29 cellular contexts compared by ENCODE assay signal in the genomic region with DNA sequence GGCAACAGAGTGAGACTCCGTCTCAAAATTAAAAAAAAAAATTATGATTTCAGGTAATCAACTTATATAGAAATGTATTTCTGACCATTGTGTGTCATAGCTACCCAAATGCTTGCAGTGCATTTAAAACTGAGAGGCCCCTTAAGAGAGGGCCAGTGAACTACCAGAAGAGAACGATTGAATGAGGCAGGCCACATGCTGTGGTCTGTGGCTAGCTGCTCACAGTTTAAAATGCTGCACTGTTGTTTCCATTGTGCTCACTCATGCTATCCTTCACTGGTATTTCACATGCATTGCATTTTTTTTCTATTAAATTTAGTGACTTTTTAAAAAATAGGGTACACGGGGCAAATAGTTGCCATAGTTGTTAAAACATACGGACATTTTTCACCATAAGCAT. TPM values are rescaled to one million over a fixed set of nuclear protein-coding genes. Genes with fewer than 3 reads are reported as not detected.
DNase-seq lines count a peak whose midpoint lies in the region; ATAC-seq, FAIRE-seq and TF ChIP-seq lines count a peak whose summit lies in the region.
"Had no signal": no experiment of that assay in that cellular context is flagged by ENCODE, and none has a peak within 500 bp of the region (broad histone marks: within the 10 kb centered on the region; RNA-seq: fewer than 3 reads in every experiment).

No MANE protein-coding gene starts in this region.

- peaks cover 30% of the 10 kb centered on the region for H3K36me3 Mint-ChIP-seq in MCF 10A (ENCODE audit: insufficient read depth, unreplicated experiment)
- H3K36me3 Mint-ChIP-seq in stimulated activated naive B cell treated with anti-CD40 and anti-IgM and Interleukin-4, amounts not matched to agents 10 μg/mL and 1 μg/mL and 100 μg/mL, for 72 hours: peaks cover 26 to 43% of the 10 kb centered on the region in 2 donors

- no peaks in the 10 kb centered on the region for H3K27me3 Mint-ChIP-seq in MCF 10A (ENCODE audit: insufficient read depth, unreplicated experiment)
- no peaks in the 10 kb centered on the region for H3K27me3 Mint-ChIP-seq in stimulated activated naive B cell treated with anti-CD40 and anti-IgM and Interleukin-4, amounts not matched to agents 10 μg/mL and 1 μg/mL and 100 μg/mL, for 72 hours

- peak overlapping the region; percentile 13 for H3K27ac Mint-ChIP-seq in MCF 10A (ENCODE audit: low read depth, unreplicated experiment)
- H3K27ac Mint-ChIP-seq in stimulated activated naive B cell treated with anti-CD40 and anti-IgM and Interleukin-4, amounts not matched to agents 10 μg/mL and 1 μg/mL and 100 μg/mL, for 72 hours: no peak overlapping the region

- H2AFZ ChIP-seq in mammary epithelial cell (ENCODE audit: low read depth, low read length): no peak overlapping the region

- CTCF ChIA-PET in MCF 10A (lab: Yijun Ruan, JAX): interaction anchor here (0.7 to 7.3 kb wide), 8 partner anchors 9 to 1648 kb away, joined by 3 to 173 read pairs (median 6); partner anchors contain the start of gene EXO1
- CTCF ChIA-PET in mammary epithelial cell (lab: Charles Lee; ENCODE audit: low non-redundant PET): no interaction called here

- peak; percentile 92 for FAIRE-seq in RCC 7860 (lab: Jason Lieb, UNC)
- FAIRE-seq: D721Med had no signal

- in situ Hi-C loops in mammary epithelial cell (cut with MboI; ENCODE audit: low sequenced_read_pairs in 2 of 2): loop anchor here in 1 of 2 donors (5.0 to 10.0 kb wide), 2 partner anchors 79 to 223 kb away; partner anchors contain the start of gene KMO
- in situ Hi-C loops in astrocyte of the spinal cord (cut with HindIII; ENCODE audit: low sequenced_read_pairs): no loop called here

- DNase-seq in MCF 10A (ENCODE audit: unreplicated experiment) (no peak), mammary epithelial cell (no peak), RCC 7860 (ENCODE audit: low spot score) (peak; percentile 61), astrocyte of the spinal cord (ENCODE audit: low read depth, low spot score) (peak; percentile 64), NCI-H82 treated with DMSO at 0.1 percent for 48 hours (lab: John Stamatoyannopoulos, UW; ENCODE audit: unreplicated experiment) (no peak), NCI-H2171 (lab: John Stamatoyannopoulos, UW) (no peak), iPS-NIHi11 (ENCODE audit: low spot score) (no peak)
- DNase-seq in stimulated activated naive B cell treated with anti-CD40 and anti-IgM and Interleukin-4, amounts not matched to agents 10 μg/mL and 1 μg/mL and 100 μg/mL, for 72 hours: no peak
- DNase-seq: activated naive CD4-positive, alpha-beta T cell treated with anti-CD3 and anti-CD28 coated beads, Interleukin-2, amount 50 U/mL, for 16 hours; effector CD8-positive, alpha-beta T cell; EL; H7; heart right ventricle; Kasumi-1; left colon; mesendoderm; NCI-H1092 treated with DMSO at 0.1 percent for 48 hours; NCI-H1930; NCI-H226; NCI-H774; SHP77; stimulated activated naive CD4-positive, alpha-beta T cell treated with Interleukin-2 at 50 U/mL for 16 hours; T-helper 9 cell had no signal

- intact Hi-C loops in MCF 10A (cut with micrococcal nuclease): loop anchor here (5.0 kb wide), 1 partner anchor 403 kb away; no protein-coding TSS in a partner anchor
- intact Hi-C loops in mammary epithelial cell (cut with micrococcal nuclease): loop anchor here (5.0 kb wide), 1 partner anchor 383 kb away; the partner anchor contains the start of gene MAP1LC3C

- H3K4me2 ChIP-seq in mammary epithelial cell (ENCODE audit: insufficient read depth, low read depth, low read length): no peak overlapping the region

- H3K79me2 ChIP-seq in mammary epithelial cell (ENCODE audit: insufficient read depth, low read length): no peaks in the 10 kb centered on the region

- WGBS in mammary epithelial cell (ENCODE audit: low coverage, missing lambda C conversion rate): 89% methylated on average over 4 of the region's 4 CpGs

- peaks cover 39% of the 10 kb centered on the region for H3K4me1 ChIP-seq in mammary epithelial cell (ENCODE audit: insufficient read depth, low read length)
- H3K4me1 ChIP-seq: ascending aorta had no signal

- POLR2A ChIA-PET in MCF 10A (lab: Yijun Ruan, JAX): interaction anchor here (0.6 to 5.8 kb wide), 12 partner anchors 13 to 1314 kb away, joined by 3 to 53 read pairs (median 6); partner anchors contain the start of genes FH and KMO

- no peaks in the 10 kb centered on the region for H4K20me1 ChIP-seq in mammary epithelial cell (ENCODE audit: insufficient read depth, low read length)

- no peak for TF ChIP-seq CTCF in MCF 10A (IDR thresholded peaks at IDR 0.05; ENCODE audit: unreplicated experiment)
- no peak for TF ChIP-seq CTCF in mammary epithelial cell (conservative IDR thresholded peaks at IDR 0.05 in 1 of 2, IDR thresholded peaks at IDR 0.05 in 1 of 2; ENCODE audit: extremely low read depth in 1 of 2, insufficient read depth in 1 of 2, low read depth in 1 of 2, low read length in 2 of 2)
- TF ChIP-seq CTCF in astrocyte of the spinal cord (IDR thresholded peaks at IDR 0.05; ENCODE audit: low read depth, low read length): no peak

- no peak overlapping the region for H3K9ac ChIP-seq in mammary epithelial cell (ENCODE audit: insufficient read depth, low read length)

- dilution Hi-C loops in mammary epithelial cell (cut with HindIII; ENCODE audit: low sequenced_read_pairs): no loop called here

- H3K27ac ChIP-seq in mammary epithelial cell (ENCODE audit: insufficient read depth, low read depth, low read length): no peak overlapping the region
- H3K27ac ChIP-seq: ascending aorta, C4-2B, heart right ventricle had no signal

- no peaks in the 10 kb centered on the region for H3K9me3 Mint-ChIP-seq in MCF 10A (ENCODE audit: unreplicated experiment)
- H3K9me3 Mint-ChIP-seq in stimulated activated naive B cell treated with anti-CD40 and anti-IgM and Interleukin-4, amounts not matched to agents 10 μg/mL and 1 μg/mL and 100 μg/mL, for 72 hours: no peaks in the 10 kb centered on the region

- no peak overlapping the region for H3K4me3 ChIP-seq in mammary epithelial cell (replicated peaks in 1 of 3; ENCODE audit: insufficient read depth in 1 of 3, low read depth in 2 of 3, low read length in 3 of 3)
- H3K4me3 ChIP-seq in astrocyte of the spinal cord (ENCODE audit: low read depth, low read length): no peak overlapping the region
- H3K4me3 ChIP-seq: ascending aorta, heart right ventricle, skin epidermis had no signal

- peak; percentile 56 to 76 for ATAC-seq in stimulated activated naive B cell treated with anti-CD40 and anti-IgM and Interleukin-4, amounts not matched to agents 10 μg/mL and 1 μg/mL and 100 μg/mL, for 72 hours (replicated peaks)
- ATAC-seq: heart right ventricle, left colon had no signal

- BruUV-seq in MCF 10A (replicated peaks; lab: Mats Ljungman, UMichigan) (no TSS peak), mammary epithelial cell (replicated peaks; lab: Mats Ljungman, UMichigan) (no TSS peak)

- no peaks in the 10 kb centered on the region for H3K27me3 ChIP-seq in mammary epithelial cell (ENCODE audit: insufficient read depth, low read length)
- H3K27me3 ChIP-seq: ascending aorta, heart right ventricle had no signal

- H3K4me3 Mint-ChIP-seq in MCF 10A (ENCODE audit: unreplicated experiment): no peak overlapping the region
- no peak overlapping the region for H3K4me3 Mint-ChIP-seq in stimulated activated naive B cell treated with anti-CD40 and anti-IgM and Interleukin-4, amounts not matched to agents 10 μg/mL and 1 μg/mL and 100 μg/mL, for 72 hours

- peaks cover 33% of the 10 kb centered on the region for H3K4me1 Mint-ChIP-seq in MCF 10A (ENCODE audit: insufficient read depth, unreplicated experiment)
- peaks cover 34 to 47% of the 10 kb centered on the region in 2 donors for H3K4me1 Mint-ChIP-seq in stimulated activated naive B cell treated with anti-CD40 and anti-IgM and Interleukin-4, amounts not matched to agents 10 μg/mL and 1 μg/mL and 100 μg/mL, for 72 hours

- no peaks in the 10 kb centered on the region for H3K36me3 ChIP-seq in mammary epithelial cell (ENCODE audit: insufficient read depth, low read length)
- H3K36me3 ChIP-seq: ascending aorta, heart right ventricle had no signal

- no peaks in the 10 kb centered on the region for H3K9me3 ChIP-seq in mammary epithelial cell (replicated peaks; ENCODE audit: insufficient read depth, low read length)
- H3K9me3 ChIP-seq: ascending aorta, heart right ventricle had no signal

RNA-seq across cellular contexts. Expression of gene CHML, which starts 26.0 kb away (rescaled TPM):
- total RNA-seq in MCF 10A (2022) (33.7 and 33.8 TPM in 2 replicates), mammary epithelial cell (10 to 100 TPM; 15.0 to 25.3 TPM)
- 5.9 TPM for polyA plus RNA-seq in mammary epithelial cell
- 11.3 TPM for polyA minus RNA-seq in mammary epithelial cell

RNA-seq across cellular contexts. Expression of gene OPN3, which starts 26.0 kb away (rescaled TPM):
- total RNA-seq in MCF 10A (2022) (45.6 and 56.1 TPM in 2 replicates), mammary epithelial cell (10 to 100 TPM; 21.3 to 36.5 TPM)
- polyA plus RNA-seq in mammary epithelial cell: 28.1 TPM
- 14.9 TPM for polyA minus RNA-seq in mammary epithelial cell

RNA-seq across cellular contexts. Expression of gene WDR64, which starts 37.9 kb away (rescaled TPM):
- not detected in 2 replicates for total RNA-seq in MCF 10A (2022)
- not detected for total RNA-seq in mammary epithelial cell
- not detected for polyA plus RNA-seq in mammary epithelial cell
- not detected for polyA minus RNA-seq in mammary epithelial cell
- total RNA-seq: ascending aorta, epithelial cell of proximal tubule, H7, pulmonary artery endothelial cell had no signal
- polyA plus RNA-seq: heart right ventricle had no signal

Comparison
In these comparisons a context has a peak if more than half of its experiments do, and no peak if none do; other contexts are left out.
1. DNase-seq: peak in RCC 7860 (single experiment) and astrocyte of the spinal cord (single experiment); none in MCF 10A (single experiment), mammary epithelial cell (single experiment), stimulated activated naive B cell treated with anti-CD40 and anti-IgM and Interleukin-4, amounts not matched to agents 10 μg/mL and 1 μg/mL and 100 μg/mL, for 72 hours (single experiment), NCI-H82 treated with DMSO at 0.1 percent for 48 hours (single experiment), NCI-H2171 (single experiment) and iPS-NIHi11 (single experiment).